In the genomic region with DNA sequence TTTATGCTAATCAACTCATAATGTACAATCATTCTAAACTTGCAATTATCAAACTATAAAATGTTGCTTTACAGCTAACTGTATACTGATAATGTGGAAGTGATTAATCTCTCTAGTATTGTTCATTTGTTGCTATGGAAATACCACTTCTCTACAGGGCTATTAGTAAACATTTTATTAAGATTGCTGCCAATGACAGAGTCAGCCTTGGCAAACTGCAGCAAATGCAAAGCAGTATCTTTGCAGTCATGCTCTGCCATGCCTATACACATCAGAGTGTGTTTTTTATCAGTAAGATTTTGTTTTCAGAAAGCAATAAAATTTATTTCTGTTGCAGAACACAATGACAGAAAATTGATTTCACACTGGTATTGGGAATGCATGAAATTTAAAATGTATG, we compare ENCODE assay signal across 25 cellular contexts.
"Had no signal": no experiment of that assay in that cellular context is flagged by ENCODE, and none has a peak within 500 bp of the region (broad histone marks: within the 10 kb centered on the region; RNA-seq: fewer than 3 reads in every experiment).

No MANE protein-coding gene starts in this region.

- H3K27me3 ChIP-seq: adrenal gland, ascending aorta, cardiac muscle cell, right lobe of liver, transverse colon, uterus had no signal

- H3K4me3 ChIP-seq: adrenal gland, ascending aorta, cardiac muscle cell, lower lobe of right lung, right lobe of liver, skin epidermis, transverse colon, uterus had no signal

- FAIRE-seq: endometrium had no signal

- H3K4me1 ChIP-seq: adrenal gland, ascending aorta, lower lobe of right lung, right lobe of liver, transverse colon, uterus had no signal

- H3K36me3 ChIP-seq: adrenal gland, ascending aorta, cardiac muscle cell, lower lobe of right lung, right lobe of liver, transverse colon, uterus had no signal

- H3K9me3 ChIP-seq: adrenal gland, ascending aorta, lower lobe of right lung, right lobe of liver, transverse colon, uterus had no signal

- H3K27ac ChIP-seq: adrenal gland, ascending aorta, cardiac muscle cell, lower lobe of right lung, right lobe of liver, skin epidermis, transverse colon, uterus had no signal

- DNase-seq: activated CD4-positive, alpha-beta T cell treated with anti-CD3 and anti-CD28 coated beads for 36 hours; activated CD4-positive, alpha-beta T cell treated with anti-CD3 and anti-CD28 coated beads, Interleukin-2, amount 50 U/mL, for 4 hours; activated CD8-positive, alpha-beta memory T cell treated with anti-CD3 and anti-CD28 coated beads, Interleukin-2, amount 50 U/mL, for 48 hours; activated naive CD4-positive, alpha-beta T cell; activated T-cell treated with anti-CD3 and anti-CD28 coated beads, Interleukin-2, amount 50 U/mL, for 4 hours; adrenal gland; cortex of kidney; effector CD4-positive, alpha-beta T cell; erythroblast; foreskin fibroblast; kidney; lower lobe of right lung; naive B cell; occipital lobe; posterior cingulate gyrus; right lobe of liver; stimulated activated CD4-positive, alpha-beta T cell treated with anti-CD3 and anti-CD28 coated beads, Interleukin-2, amount 100 ng/mL, for 24 hours; stimulated activated naive CD8-positive, alpha-beta T cell treated with anti-CD3 and anti-CD28 coated beads, Interleukin-15, amount 100 ng/mL, for 72 hours; T1000; transverse colon; uterus had no signal
